ENCODE assay signal across 25 cellular contexts in the genomic region with DNA sequence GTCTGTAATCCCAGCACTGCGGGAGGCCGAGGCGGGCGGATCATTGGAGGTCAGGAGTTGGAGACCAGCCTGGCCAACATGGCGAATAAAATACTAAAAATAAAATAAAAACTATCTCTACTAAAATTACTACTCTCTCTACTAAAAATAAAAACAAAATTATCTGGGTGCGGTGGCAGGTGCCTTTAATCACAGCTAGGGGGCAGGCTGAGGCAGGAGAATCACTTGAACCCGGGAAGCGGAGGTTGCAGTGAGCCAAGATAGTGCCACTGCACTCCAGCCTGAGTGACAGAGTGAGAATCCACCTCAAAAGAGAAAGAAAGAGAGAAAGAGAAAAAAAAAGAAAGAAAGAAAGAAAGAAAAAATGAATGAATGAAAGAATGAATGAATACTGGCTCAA.
DNase-seq lines count a peak whose midpoint lies in the region; ATAC-seq and TF ChIP-seq lines count a peak whose summit lies in the region.
"Had no signal": no experiment of that assay in that cellular context is flagged by ENCODE, and none has a peak within 500 bp of the region (broad histone marks: within the 10 kb centered on the region; RNA-seq: fewer than 3 reads in every experiment).

No MANE protein-coding gene starts in this region.

- POLR2A ChIA-PET in Panc1 (lab: Charles Lee): no interaction called here

- peaks cover 32% of the 10 kb centered on the region for H3K36me3 Mint-ChIP-seq in endodermal cell (ENCODE audit: low read depth)

- H3K9me3 Mint-ChIP-seq in endodermal cell: no peaks in the 10 kb centered on the region
- H3K9me3 Mint-ChIP-seq: stimulated activated naive CD8-positive, alpha-beta T cell treated with anti-CD3 and anti-CD28 coated beads, Interleukin-15, Interleukin-2, amounts not matched to agents 100 ng/mL and 50 ng/mL, for 24 hours had no signal

- peaks cover 24% of the 10 kb centered on the region for H3K4me1 Mint-ChIP-seq in endodermal cell

- H3K36me3 ChIP-seq in Panc1 (ENCODE audit: control insufficient read depth, insufficient read depth, low read length) (no peaks in the 10 kb centered on the region), endodermal cell (ENCODE audit: control insufficient read depth, insufficient read depth, low read length) (peaks cover 34% of the 10 kb centered on the region)
- H3K36me3 ChIP-seq: MG63 had no signal

- DNase-seq in GM13977 (ENCODE audit: low spot score) (no peak), Panc1 (ENCODE audit: low read depth, low spot score) (no peak), endodermal cell (no peak), RPMI8226 (no peak), NAMALWA (ENCODE audit: low spot score) (no peak)
- DNase-seq: activated CD4-positive, alpha-beta T cell treated with anti-CD3 and anti-CD28 coated beads for 48 hours; activated CD8-positive, alpha-beta memory T cell treated with anti-CD3 and anti-CD28 coated beads, Interleukin-2, amount 10 ng/mL, durations not matched to agents 7 days and 5 days; activated naive CD8-positive, alpha-beta T cell treated with anti-CD3 and anti-CD28 coated beads, Interleukin-2, amount 10 ng/mL, durations not matched to agents 7 days and 5 days; Calu3; MG63; NCI-H1436 treated with DMSO at 0.1 percent for 48 hours; NCI-H526 treated with DMSO at 0.1 percent for 48 hours; psoas muscle; SHP77 treated with DMSO at 0.1 percent for 48 hours; stimulated activated CD4-positive, alpha-beta T cell treated with anti-CD3 and anti-CD28 coated beads, Interleukin-4, amount 100 ng/mL, for 1 hour; T-helper 1 cell had no signal

- no peaks in the 10 kb centered on the region for H3K9me3 ChIP-seq in Panc1 (ENCODE audit: control insufficient read depth, insufficient read depth, low read depth, low read length)
- H3K9me3 ChIP-seq in endodermal cell (ENCODE audit: control insufficient read depth, low read length): no peaks in the 10 kb centered on the region
- H3K9me3 ChIP-seq: MG63, psoas muscle, tibial nerve had no signal

- H3K27ac Mint-ChIP-seq in endodermal cell: no peak overlapping the region
- H3K27ac Mint-ChIP-seq: activated CD8-positive, alpha-beta memory T cell treated with anti-CD3 and anti-CD28 coated beads, Interleukin-2, amount 10 ng/mL, durations not matched to agents 7 days and 5 days; activated naive CD8-positive, alpha-beta T cell treated with anti-CD3 and anti-CD28 coated beads, Interleukin-2, amount 10 ng/mL, durations not matched to agents 7 days and 5 days; activated T-helper 2 cell treated with anti-CD3 and anti-CD28 coated beads, Interferon-gamma antibody, Interleukin-2, Interleukin-4, amounts not matched to agents 10 μg/mL and 5 μg/mL and 100 μg/mL, durations not matched to agents 14 hours and 24 hours and 36 hours; stimulated activated naive CD8-positive, alpha-beta T cell treated with anti-CD3 and anti-CD28 coated beads, Interleukin-15, Interleukin-2, amounts not matched to agents 100 ng/mL and 50 ng/mL, for 24 hours had no signal

- H3K4me1 ChIP-seq in Panc1 (ENCODE audit: control insufficient read depth, insufficient read depth, low read length) (no peaks in the 10 kb centered on the region), endodermal cell (ENCODE audit: control insufficient read depth, insufficient read depth, low read length) (peaks cover 7% of the 10 kb centered on the region)
- H3K4me1 ChIP-seq: foreskin keratinocyte, psoas muscle had no signal

- H3K4me3 ChIP-seq in Panc1 (ENCODE audit: low read depth in 2 of 2, low read length in 2 of 2) (no peak overlapping the region), endodermal cell (ENCODE audit: low read length) (no peak overlapping the region)
- H3K4me3 ChIP-seq: hepatocyte, MG63, psoas muscle, skin epidermis, tibial nerve had no signal

- H3K9ac ChIP-seq in endodermal cell (ENCODE audit: extremely low read depth, low read length, poor library complexity, severe bottlenecking): no peak overlapping the region

- CTCF ChIA-PET in Panc1 (lab: Charles Lee): no interaction called here

- H3K27me3 Mint-ChIP-seq in endodermal cell (ENCODE audit: insufficient read depth): no peaks in the 10 kb centered on the region
- H3K27me3 Mint-ChIP-seq: activated CD8-positive, alpha-beta memory T cell treated with anti-CD3 and anti-CD28 coated beads, Interleukin-2, amount 10 ng/mL, durations not matched to agents 7 days and 5 days; activated naive CD8-positive, alpha-beta T cell treated with anti-CD3 and anti-CD28 coated beads, Interleukin-2, amount 10 ng/mL, durations not matched to agents 7 days and 5 days; brain; stimulated activated naive CD8-positive, alpha-beta T cell treated with anti-CD3 and anti-CD28 coated beads, Interleukin-15, Interleukin-2, amounts not matched to agents 100 ng/mL and 50 ng/mL, for 24 hours had no signal

- 93 to 96% methylated on average over 3 to 8 of the region's 8 CpGs for WGBS in endodermal cell (ENCODE audit: insufficient coverage in 1 of 2, insufficient read length in 1 of 2), 2 experiments

- peak; percentile 20 for TF ChIP-seq CTCF in GM13977 (IDR thresholded peaks at IDR 0.05; ENCODE audit: extremely low read depth, insufficient read depth, missing control alignments)
- peak; percentile 37; the same call in 1 of the 2 replicates for TF ChIP-seq CTCF in Panc1 (IDR thresholded peaks at IDR 0.05)
- peak; percentile 75 for TF ChIP-seq CTCF in endodermal cell (conservative IDR thresholded peaks at IDR 0.05)

- H3K27ac ChIP-seq in Panc1 (ENCODE audit: low read length) (no peak overlapping the region), endodermal cell (ENCODE audit: low read depth, low read length) (no peak overlapping the region)
- H3K27ac ChIP-seq: hepatocyte, psoas muscle, skin epidermis, tibial nerve had no signal

- no peak overlapping the region for H3K4me3 Mint-ChIP-seq in endodermal cell
- H3K4me3 Mint-ChIP-seq: activated CD8-positive, alpha-beta memory T cell treated with anti-CD3 and anti-CD28 coated beads, Interleukin-2, amount 10 ng/mL, durations not matched to agents 7 days and 5 days; activated naive CD8-positive, alpha-beta T cell treated with anti-CD3 and anti-CD28 coated beads, Interleukin-2, amount 10 ng/mL, durations not matched to agents 7 days and 5 days; brain; stimulated activated naive CD8-positive, alpha-beta T cell treated with anti-CD3 and anti-CD28 coated beads, Interleukin-15, Interleukin-2, amounts not matched to agents 100 ng/mL and 50 ng/mL, for 24 hours had no signal

- ATAC-seq in Panc1 (no peak), GM19395 (IDR thresholded peaks at IDR 0.05; ENCODE audit: unreplicated experiment) (no peak), GM19328 (IDR thresholded peaks at IDR 0.05; ENCODE audit: unreplicated experiment) (no peak)
- ATAC-seq: activated CD8-positive, alpha-beta memory T cell treated with anti-CD3 and anti-CD28 coated beads, Interleukin-2, amount 10 ng/mL, durations not matched to agents 7 days and 5 days; psoas muscle had no signal

- in situ Hi-C loops in GM13977 (cut with MboI; ENCODE audit: low pct_unique_long_range_greater_than_20kb, low sequenced_read_pairs, unreplicated experiment) (no loop called here), Panc1 (cut with HindIII; ENCODE audit: low pct_unique_long_range_greater_than_20kb, low sequenced_read_pairs) (no loop called here)

- H3K27me3 ChIP-seq in Panc1 (ENCODE audit: control insufficient read depth, insufficient read depth, low read length) (no peaks in the 10 kb centered on the region), endodermal cell (ENCODE audit: control insufficient read depth, insufficient read depth, low read length, poor library complexity, severe bottlenecking) (no peaks in the 10 kb centered on the region)
- H3K27me3 ChIP-seq: foreskin keratinocyte, hepatocyte, MG63, tibial nerve had no signal

- intact Hi-C loops in Panc1 (cut with micrococcal nuclease; ENCODE audit: unreplicated experiment): no loop called here

- BruUV-seq in Panc1 (replicated peaks; lab: Mats Ljungman, UMichigan): no TSS peak

Comparison
In these comparisons a context has a peak if more than half of its experiments do, and no peak if none do; other contexts are left out.
1. CTCF ChIP-seq: peak in every context shown above with its lines; median percentile 75 in endodermal cell; 37 in Panc1; 20 in GM13977.